Comparison of ENCODE assay signal across 1 cellular context in the genomic region with DNA sequence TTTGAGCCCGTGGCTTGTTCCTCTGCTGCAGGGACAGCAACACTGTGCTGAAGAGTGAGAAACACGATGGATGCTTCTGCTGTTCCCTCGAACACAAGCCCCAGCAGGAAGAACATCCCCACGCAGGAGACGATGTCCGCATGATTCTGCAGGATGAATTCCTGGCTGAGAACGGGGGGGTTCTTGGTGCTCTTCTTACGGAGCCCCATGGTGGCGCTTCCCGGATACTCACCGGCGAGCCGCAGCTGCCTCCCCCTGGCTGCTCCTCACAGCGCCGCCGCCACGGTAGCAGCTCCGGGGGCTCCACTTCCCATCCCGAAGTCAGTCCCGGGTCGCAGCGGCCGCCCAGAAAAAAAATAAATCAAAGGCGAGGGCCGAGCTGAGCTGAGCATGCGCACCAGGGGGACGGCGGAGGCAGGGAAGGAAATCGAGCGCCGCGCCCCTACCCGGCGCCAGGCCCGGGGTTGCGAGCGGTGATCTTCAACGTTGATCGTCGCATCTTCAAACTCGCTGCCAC.
TF ChIP-seq lines count a peak whose summit lies in the region.

TRAM1L1 (minus strand) TSS at position 392 of the 517 bp plus-strand sequence; CDS start at position 209, 183 bp downstream.

TF ChIP-seq in SK-N-SH treated with all-trans-retinoic acid at 6 μM for 48 hours, 23 proteins besides CTCF, POLR2A, EP300 and RAD21 (continued from another document):
- no peak for TF ChIP-seq OSR1 (CRISPR knock-in tag; IDR thresholded peaks at IDR 0.05)
- no peak for TF ChIP-seq GLIS3 (CRISPR knock-in tag; IDR thresholded peaks at IDR 0.05)
